13 cellular contexts compared by ENCODE assay signal in genomic region chr18:12857215-12857924, GRCh38. TPM values are rescaled to one million over a fixed set of nuclear protein-coding genes. Genes with fewer than 3 reads are reported as not detected.
DNase-seq lines count a peak whose midpoint lies in the region; ATAC-seq and TF ChIP-seq lines count a peak whose summit lies in the region.
"Had no signal": no experiment of that assay in that cellular context is flagged by ENCODE, and none has a peak within 500 bp of the region (broad histone marks: within the 10 kb centered on the region; RNA-seq: fewer than 3 reads in every experiment).

No MANE protein-coding gene starts in this region.

- H3K9me3 ChIP-seq in DND-41 (ENCODE audit: insufficient read depth, low read length, severe bottlenecking) (no peaks in the 10 kb centered on the region), PC-9 (ENCODE audit: insufficient read depth, low read depth) (no peaks in the 10 kb centered on the region)
- H3K9me3 ChIP-seq: pancreas had no signal

- H4K20me1 ChIP-seq in DND-41 (ENCODE audit: insufficient read depth, low read length): no peaks in the 10 kb centered on the region
- peaks cover 17% of the 10 kb centered on the region for H4K20me1 ChIP-seq in PC-9 (ENCODE audit: insufficient read depth)

- H3K27me3 ChIP-seq in DND-41 (ENCODE audit: insufficient read depth, low read length, poor library complexity) (no peaks in the 10 kb centered on the region), PC-9 (ENCODE audit: insufficient read depth, low read depth) (no peaks in the 10 kb centered on the region)
- H3K27me3 ChIP-seq: pancreas had no signal

- H3K4me2 ChIP-seq in DND-41 (ENCODE audit: insufficient read depth, low read length): peak overlapping the region; percentile 50
- H3K4me2 ChIP-seq in PC-9: no peak overlapping the region

- H3K4me3 ChIP-seq in DND-41 (ENCODE audit: low read depth in 1 of 2, low read length in 2 of 2) (peak overlapping the region in 1 of 2 experiments; percentile 28; a peak in 2 of 4 replicates), PC-9 (no peak overlapping the region)
- H3K4me3 ChIP-seq: pancreas had no signal

- H2AFZ ChIP-seq in DND-41 (ENCODE audit: low read depth, low read length) (no peak overlapping the region), PC-9 (no peak overlapping the region)

- H3K36me3 ChIP-seq in DND-41 (ENCODE audit: insufficient read depth, low read length) (peaks cover 41% of the 10 kb centered on the region), PC-9 (ENCODE audit: low read depth) (0 out of 2 replicates have a peak, but pooled peaks cover 15% of the 10 kb centered on the region)
- H3K36me3 ChIP-seq: pancreas had no signal

- H3K4me1 ChIP-seq in DND-41 (ENCODE audit: insufficient read depth, low read length) (peaks cover 72% of the 10 kb centered on the region), PC-9 (replicated peaks; ENCODE audit: insufficient read depth) (peaks cover 23% of the 10 kb centered on the region)

- intact Hi-C loops in PC-9 (cut with micrococcal nuclease; ENCODE audit: unreplicated experiment): no loop called here

- POLR2A ChIA-PET in PC-9 (lab: Charles Lee; ENCODE audit: unreplicated experiment): interaction anchor here (0.6 kb wide), 1 partner anchor 26 kb away, joined by 7 read pairs; no protein-coding TSS in a partner anchor

- no TSS peak for BruUV-seq in PC-9 (replicated peaks; lab: Mats Ljungman, UMichigan)

- peak; percentile 89 for DNase-seq in DND-41
- peak; percentile 46 to 58 for DNase-seq in activated T-cell treated with anti-CD3 and anti-CD28 coated beads, Interleukin-2, amount 50 U/mL, for 48 hours
- DNase-seq in putamen (ENCODE audit: low spot score): peak; percentile 81
- DNase-seq in PC-9: no peak
- DNase-seq in CD1c-positive myeloid dendritic cell (ENCODE audit: extremely low spot score): no peak
- DNase-seq: NCI-H146; NCI-H526 treated with DMSO at 0.1 percent for 48 hours; pancreas; Right ventricle myocardium superior; stimulated activated naive CD4-positive, alpha-beta T cell treated with Interleukin-2 at 50 U/mL for 16 hours had no signal

- peaks cover 93% of the 10 kb centered on the region for H3K79me2 ChIP-seq in DND-41 (ENCODE audit: insufficient read depth, low read length)
- peaks cover 83% of the 10 kb centered on the region for H3K79me2 ChIP-seq in PC-9 (ENCODE audit: low read depth)

- CTCF ChIA-PET in PC-9 (lab: Charles Lee): no interaction called here

- H3K9me2 ChIP-seq in PC-9 (ENCODE audit: insufficient read depth): no peaks in the 10 kb centered on the region

- TF ChIP-seq CTCF in DND-41 (IDR thresholded peaks at IDR 0.05; ENCODE audit: borderline replicate concordance, extremely low read depth, low read length, poor library complexity, severe bottlenecking) (peak; percentile 46), PC-9 (conservative IDR thresholded peaks at IDR 0.05) (no peak)

- peak overlapping the region; percentile 55 for H3K9ac ChIP-seq in DND-41 (ENCODE audit: low read depth, low read length)

- ATAC-seq in DND-41 (ENCODE audit: insufficient read depth, low read depth) (peak; percentile 89), HG02759 (IDR thresholded peaks at IDR 0.05; ENCODE audit: unreplicated experiment) (peak; percentile 62), HG02852 (IDR thresholded peaks at IDR 0.05; ENCODE audit: unreplicated experiment) (no peak), GM18519 (IDR thresholded peaks at IDR 0.05; ENCODE audit: low FRiP score, unreplicated experiment) (no peak)
- ATAC-seq: pancreas had no signal

- peaks cover 11% of the 10 kb centered on the region for H3F3A ChIP-seq in PC-9 (ENCODE audit: insufficient read depth, low read depth)

- H3K27ac ChIP-seq in DND-41 (ENCODE audit: low read length): peak overlapping the region; percentile 97
- H3K27ac ChIP-seq in PC-9: no peak overlapping the region
- H3K27ac ChIP-seq: pancreas had no signal

RNA-seq across cellular contexts. Expression of gene PTPN2, which starts 26.7 kb away (rescaled TPM):
- 77.2 and 78.1 TPM in 2 replicates for total RNA-seq in PC-9 (2021)

Comparison
In these comparisons a context has a peak if more than half of its experiments do, and no peak if none do; other contexts are left out.
1. ATAC-seq: peak in DND-41 (single experiment) and HG02759 (single experiment); none in HG02852 (single experiment) and GM18519 (single experiment).
2. DNase-seq: peak in DND-41 (single experiment), activated T-cell treated with anti-CD3 and anti-CD28 coated beads, Interleukin-2, amount 50 U/mL, for 48 hours (2 of 2) and putamen (single experiment); none in PC-9 (0 of 2) and CD1c-positive myeloid dendritic cell (single experiment).